19 cellular contexts compared by ENCODE assay signal in the genomic region with DNA sequence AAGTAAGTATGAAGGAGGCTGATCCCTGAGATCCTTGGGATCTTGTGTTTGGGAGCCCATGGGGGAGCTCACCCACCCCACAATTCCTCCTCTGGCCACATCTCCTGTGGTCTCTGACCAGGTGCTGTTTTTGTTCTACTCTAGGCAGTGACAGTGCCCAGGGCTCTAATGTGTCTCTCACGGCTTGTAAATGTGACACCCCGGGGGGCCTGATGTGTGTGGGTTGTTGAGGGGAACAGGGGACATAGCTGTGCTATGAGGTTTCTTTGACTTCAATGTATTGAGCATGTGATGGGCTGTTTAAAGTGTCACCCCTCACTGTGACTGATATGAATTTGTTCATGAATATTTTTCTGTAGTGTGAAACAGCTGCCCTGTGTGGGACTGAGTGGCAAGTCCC. TPM values are rescaled to one million over a fixed set of nuclear protein-coding genes. Genes with fewer than 3 reads are reported as not detected.
A peak's percentile ranks its signal among the peaks of the same experiment; 100 is the strongest.
DNase-seq lines count a peak whose midpoint lies in the region; ATAC-seq and TF ChIP-seq lines count a peak whose summit lies in the region.
"Had no signal": no experiment of that assay in that cellular context is flagged by ENCODE, and none has a peak within 500 bp of the region (broad histone marks: within the 10 kb centered on the region; RNA-seq: fewer than 3 reads in every experiment).

No MANE protein-coding gene starts in this region.

- H3K27me3 Mint-ChIP-seq in CD4-positive, alpha-beta T cell = peaks cover 86% of the 10 kb centered on the region
- peaks cover 12% of the 10 kb centered on the region for H3K27me3 Mint-ChIP-seq in endothelial cell (ENCODE audit: unreplicated experiment)

- peaks cover 43% of the 10 kb centered on the region for H3K27me3 ChIP-seq in CD4-positive, alpha-beta T cell (ENCODE audit: control insufficient read depth, insufficient read depth, low read length)
- H3K27me3 ChIP-seq in dorsolateral prefrontal cortex = peaks cover 0 to 79% (median 31%) of the 10 kb centered on the region in 45 donors

- no peaks in the 10 kb centered on the region for H3K4me1 ChIP-seq in HEK293 (ENCODE audit: control insufficient read depth, insufficient read depth, low read length)
- H3K4me1 ChIP-seq: BE2C, BLaER1, Caco-2 had no signal

- H3K4me3 ChIP-seq in HEK293 (ENCODE audit: low read depth, low read length) = no peak overlapping the region
- no peak overlapping the region for H3K4me3 ChIP-seq in dorsolateral prefrontal cortex
- H3K4me3 ChIP-seq: BLaER1 had no signal

- no peak overlapping the region for H3K27ac ChIP-seq in CD4-positive, alpha-beta T cell (ENCODE audit: low read depth, low read length)
- H3K27ac ChIP-seq in HEK293 (ENCODE audit: extremely low read depth, low read depth, low read length) (no peak overlapping the region), dorsolateral prefrontal cortex (no peak overlapping the region)
- H3K27ac ChIP-seq: BLaER1 had no signal

- H3K27ac Mint-ChIP-seq in CD4-positive, alpha-beta T cell = no peak overlapping the region
- no peak overlapping the region for H3K27ac Mint-ChIP-seq in endothelial cell (ENCODE audit: unreplicated experiment)
- H3K27ac Mint-ChIP-seq: CD14-positive monocyte; CD4-positive, CD25-positive, alpha-beta regulatory T cell; CD8-positive, alpha-beta T cell had no signal

- no peaks in the 10 kb centered on the region for H3K9me3 Mint-ChIP-seq in CD4-positive, alpha-beta T cell
- no peaks in the 10 kb centered on the region for H3K9me3 Mint-ChIP-seq in endothelial cell (ENCODE audit: unreplicated experiment)
- H3K9me3 Mint-ChIP-seq: CD4-positive, CD25-positive, alpha-beta regulatory T cell; CD8-positive, alpha-beta T cell had no signal

- POLR2A ChIA-PET in CD4-positive, alpha-beta T cell (lab: Charles Lee) = no interaction called here
- POLR2A ChIA-PET in HEK293 (lab: Yijun Ruan, JAX) = no interaction called here

- H3K9me3 ChIP-seq in CD4-positive, alpha-beta T cell (ENCODE audit: control insufficient read depth, low read length) = no peaks in the 10 kb centered on the region
- H3K9me3 ChIP-seq in HEK293 (ENCODE audit: control insufficient read depth, insufficient read depth, low read depth, low read length) = no peaks in the 10 kb centered on the region
- H3K9me3 ChIP-seq: BE2C, BLaER1, Caco-2 had no signal

- CTCF ChIA-PET in CD4-positive, alpha-beta T cell (lab: Charles Lee) = no interaction called here
- CTCF ChIA-PET in HEK293 (lab: Yijun Ruan, JAX) = interaction anchor here (0.8 to 1.8 kb wide), 9 partner anchors 8 to 183 kb away, joined by 3 to 11 read pairs (median 3); no protein-coding TSS in a partner anchor

- no peak for TF ChIP-seq CTCF in CD4-positive, alpha-beta T cell (IDR thresholded peaks at IDR 0.05)
- TF ChIP-seq CTCF in HEK293 (tag by site-specific recombination; IDR thresholded peaks at IDR 0.05) (no peak), endothelial cell (IDR thresholded peaks at IDR 0.05; ENCODE audit: unreplicated experiment) (no peak), dorsolateral prefrontal cortex (IDR thresholded peaks at IDR 0.05 in 54 of 56, conservative IDR thresholded peaks at IDR 0.05 in 2 of 56; ENCODE audit: low read depth in 1 of 56, partially characterized antibody in 56 of 56) (no peak)

- no peaks in the 10 kb centered on the region for H3K36me3 Mint-ChIP-seq in CD4-positive, alpha-beta T cell (ENCODE audit: low read depth)
- peaks cover 7% of the 10 kb centered on the region for H3K36me3 Mint-ChIP-seq in endothelial cell (ENCODE audit: low read depth, unreplicated experiment)
- H3K36me3 Mint-ChIP-seq: CD8-positive, alpha-beta T cell had no signal

- ATAC-seq in CD4-positive, alpha-beta T cell (ENCODE audit: poor library complexity) = no peak
- no peak for ATAC-seq in GM18520 (IDR thresholded peaks at IDR 0.05; ENCODE audit: unreplicated experiment)
- ATAC-seq: CD8-positive, alpha-beta T cell had no signal

- no peaks in the 10 kb centered on the region for H3K4me1 Mint-ChIP-seq in CD4-positive, alpha-beta T cell (ENCODE audit: low read depth)
- peaks cover 6% of the 10 kb centered on the region for H3K4me1 Mint-ChIP-seq in endothelial cell (ENCODE audit: unreplicated experiment)

- no peaks in the 10 kb centered on the region for H3K36me3 ChIP-seq in HEK293 (ENCODE audit: control insufficient read depth in 2 of 2, insufficient read depth in 1 of 2, low read length in 2 of 2)
- H3K36me3 ChIP-seq: BE2C, BLaER1 had no signal

- no peak for DNase-seq in CD4-positive, alpha-beta T cell
- no peak for DNase-seq in endothelial cell (ENCODE audit: low spot score)
- no peak for DNase-seq in stimulated activated CD4-positive, alpha-beta T cell treated with anti-CD3 and anti-CD28 coated beads, Interleukin-2, amount 100 ng/mL, for 24 hours
- no peak for DNase-seq in dorsolateral prefrontal cortex
- DNase-seq: 8988T; ACHN; BE2C; C1 segment of cervical spinal cord; Caco-2; Calu3; CD4-positive, CD25-positive, alpha-beta regulatory T cell; CD8-positive, alpha-beta T cell; DMS79 treated with DMSO at 0.1 percent for 48 hours; GF-D8 had no signal

- intact Hi-C loops in CD4-positive, alpha-beta T cell (cut with DNase I, micrococcal nuclease) = no loop called here
- intact Hi-C loops in dorsolateral prefrontal cortex (cut with DNase I) = loop anchor here in 1 of 2 donors (5.0 to 10.0 kb wide), 3 partner anchors 86 to 186 kb away; no protein-coding TSS in a partner anchor

- peak overlapping the region; percentile 17 for H3K4me3 Mint-ChIP-seq in CD4-positive, alpha-beta T cell
- H3K4me3 Mint-ChIP-seq in endothelial cell (ENCODE audit: unreplicated experiment) = peak overlapping the region; percentile 43
- H3K4me3 Mint-ChIP-seq: CD8-positive, alpha-beta T cell had no signal

TF ChIP-seq in HEK293, 187 proteins besides CTCF, POLR2A, EP300 and RAD21:
- TF ChIP-seq ZIC2 (tag by site-specific recombination; IDR thresholded peaks at IDR 0.05) (peak; percentile 62), GLIS1 (tag by site-specific recombination; IDR thresholded peaks at IDR 0.05) (peak; percentile 27; the same call in 1 of the 2 replicates), KLF10 (tag by site-specific recombination; IDR thresholded peaks at IDR 0.05) (no peak)

RNA-seq across cellular contexts. Expression of a gene that starts 2.8 kb away (rescaled TPM):
- 1 to 10 TPM; 2.7 to 2.9 TPM for total RNA-seq in CD4-positive, alpha-beta T cell
- total RNA-seq in endothelial cell (ENCODE audit: unreplicated experiment) = 0.41 TPM
- 1 to 10 TPM in 3 of 120 experiments, under 1 TPM in 9, not detected in 108; 0.44 to 1.6 (median 0.55) TPM for total RNA-seq in dorsolateral prefrontal cortex
- total RNA-seq: A673, Caco-2 had no signal
